Comparison of ENCODE assay signal across 23 cellular contexts in the genomic region with DNA sequence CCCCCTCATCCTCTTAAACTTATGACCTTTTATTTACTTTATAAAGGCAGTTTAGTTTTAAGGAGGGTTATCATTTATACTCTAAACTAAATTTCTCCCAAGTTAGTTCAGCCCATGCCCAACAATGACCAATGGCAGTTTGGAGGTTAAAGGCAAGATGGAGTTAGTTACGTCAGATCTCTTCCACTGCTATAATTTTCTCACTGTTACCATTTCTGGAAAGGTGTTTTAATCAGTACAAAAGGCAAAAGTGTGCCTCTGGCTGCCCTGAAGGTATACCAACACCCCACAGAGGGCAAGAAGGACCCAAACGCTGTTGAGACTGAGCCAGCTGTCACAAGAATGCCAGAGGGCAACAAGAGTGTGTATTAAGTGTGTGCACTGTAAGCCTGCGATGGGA.
"Had no signal": no experiment of that assay in that cellular context is flagged by ENCODE, and none has a peak within 500 bp of the region (broad histone marks: within the 10 kb centered on the region; RNA-seq: fewer than 3 reads in every experiment).

No MANE protein-coding gene starts in this region.

- H3K27me3 ChIP-seq: dorsolateral prefrontal cortex, heart left ventricle, hepatocyte had no signal

- H3K4me3 ChIP-seq: coronary artery, dorsolateral prefrontal cortex, esophagus muscularis mucosa, gastroesophageal sphincter, heart left ventricle, hepatocyte, lower lobe of right lung, mucosa of descending colon had no signal

- H3K9me3 Mint-ChIP-seq: immature natural killer cell had no signal

- H3K36me3 Mint-ChIP-seq: immature natural killer cell, mesothelial cell of epicardium, naive B cell had no signal

- H3K27ac Mint-ChIP-seq: mesothelial cell of epicardium had no signal

- H3K4me2 ChIP-seq: hepatocyte had no signal

- ATAC-seq: foreskin keratinocyte, gastroesophageal sphincter, left colon, left lobe of liver, lower lobe of right lung, mucosa of descending colon had no signal

- H3K36me3 ChIP-seq: esophagus muscularis mucosa, gastroesophageal sphincter, heart left ventricle, lower lobe of right lung had no signal

- H2AFZ ChIP-seq: hepatocyte had no signal

- H3K9me3 ChIP-seq: gastroesophageal sphincter, lower lobe of right lung, mucosa of descending colon had no signal

- H3K79me2 ChIP-seq: hepatocyte had no signal

- H3K27ac ChIP-seq: coronary artery, dorsolateral prefrontal cortex, esophagus muscularis mucosa, foreskin keratinocyte, gastroesophageal sphincter, hepatocyte, lower lobe of right lung had no signal

- H3K4me1 ChIP-seq: foreskin keratinocyte, gastroesophageal sphincter, lower lobe of right lung had no signal

- H3K4me1 Mint-ChIP-seq: immature natural killer cell, mesothelial cell of epicardium, naive B cell had no signal

- DNase-seq: dermis blood vessel endothelial cell; dorsolateral prefrontal cortex; effector CD4-positive, alpha-beta T cell; effector memory CD4-positive, alpha-beta T cell; foreskin keratinocyte; hypothalamus; immature natural killer cell; islet precursor cell; kidney; kidney glomerular epithelial cell; left colon; left ventricle myocardium superior; lower lobe of right lung; mesenchymal stem cell; mucosa of descending colon; naive B cell had no signal

- H3K4me3 Mint-ChIP-seq: immature natural killer cell, mesothelial cell of epicardium, naive B cell had no signal
